In the genomic region with DNA sequence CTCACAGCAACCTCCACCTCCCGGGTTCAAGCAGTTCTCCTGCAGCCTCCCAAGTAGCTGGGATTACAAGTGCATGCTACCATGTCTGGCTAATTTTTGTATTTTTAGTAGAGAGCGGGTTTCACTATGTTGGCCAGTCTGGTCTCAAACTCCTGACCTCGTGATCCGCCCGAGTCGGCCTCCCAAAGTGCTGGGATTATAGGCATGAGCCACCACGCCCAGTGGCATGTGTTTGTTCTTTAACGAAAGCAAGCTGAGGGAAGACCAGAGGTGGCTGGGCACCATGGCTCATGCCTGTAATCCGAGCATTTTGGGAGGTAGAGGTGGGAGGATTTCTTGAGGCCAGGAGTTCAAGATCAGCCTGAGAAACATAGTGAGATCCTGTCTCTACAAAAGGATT, we compare ENCODE assay signal across 2 cellular contexts.
TF ChIP-seq lines count a peak whose summit lies in the region.

No MANE protein-coding gene starts in this region.

TF ChIP-seq in GM12878, 131 proteins besides CTCF, POLR2A, EP300 and RAD21:
- TF ChIP-seq CHD2 (IDR thresholded peaks at IDR 0.05; ENCODE audit: borderline replicate concordance, low read depth, low read length) (no peak), SIN3A (IDR thresholded peaks at IDR 0.05; ENCODE audit: low read depth, low read length) (no peak)
TF ChIP-seq in GM12878: peak in this region for 0.

TF ChIP-seq in SK-N-SH, 30 proteins besides CTCF, POLR2A, EP300 and RAD21:
- TF ChIP-seq GABPA (IDR thresholded peaks at IDR 0.05; ENCODE audit: low read depth) (no peak), SMC3 (IDR thresholded peaks at IDR 0.05; ENCODE audit: low read depth, low read length) (no peak), RFX5 (IDR thresholded peaks at IDR 0.05; ENCODE audit: low read length) (no peak)
- TF ChIP-seq, protein P1, sequence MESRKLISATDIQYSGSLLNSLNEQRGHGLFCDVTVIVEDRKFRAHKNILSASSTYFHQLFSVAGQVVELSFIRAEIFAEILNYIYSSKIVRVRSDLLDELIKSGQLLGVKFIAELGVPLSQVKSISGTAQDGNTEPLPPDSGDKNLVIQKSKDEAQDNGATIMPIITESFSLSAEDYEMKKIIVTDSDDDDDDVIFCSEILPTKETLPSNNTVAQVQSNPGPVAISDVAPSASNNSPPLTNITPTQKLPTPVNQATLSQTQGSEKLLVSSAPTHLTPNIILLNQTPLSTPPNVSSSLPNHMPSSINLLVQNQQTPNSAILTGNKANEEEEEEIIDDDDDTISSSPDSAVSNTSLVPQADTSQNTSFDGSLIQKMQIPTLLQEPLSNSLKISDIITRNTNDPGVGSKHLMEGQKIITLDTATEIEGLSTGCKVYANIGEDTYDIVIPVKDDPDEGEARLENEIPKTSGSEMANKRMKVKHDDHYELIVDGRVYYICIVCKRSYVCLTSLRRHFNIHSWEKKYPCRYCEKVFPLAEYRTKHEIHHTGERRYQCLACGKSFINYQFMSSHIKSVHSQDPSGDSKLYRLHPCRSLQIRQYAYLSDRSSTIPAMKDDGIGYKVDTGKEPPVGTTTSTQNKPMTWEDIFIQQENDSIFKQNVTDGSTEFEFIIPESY (IDR thresholded peaks at IDR 0.05; ENCODE audit: borderline replicate concordance, low read depth), result no peak
